In genomic region chr6:34154668-34155447, GRCh38 we compare ENCODE assay signal across 8 cellular contexts. TPM values are rescaled to one million over a fixed set of nuclear protein-coding genes. Genes with fewer than 3 reads are reported as not detected.
A peak's percentile ranks its signal among the peaks of the same experiment; 100 is the strongest.
DNase-seq lines count a peak whose midpoint lies in the region; ATAC-seq and TF ChIP-seq lines count a peak whose summit lies in the region.

No MANE protein-coding gene starts in this region.

- POLR2A ChIA-PET in CD8-positive, alpha-beta memory T cell (lab: Charles Lee) = interaction anchor here (0.6 kb wide), 1 partner anchor 381 kb away, joined by 4 read pairs; no protein-coding TSS in a partner anchor

- peak; percentile 37 to 70 (median 49) for DNase-seq in CD8-positive, alpha-beta memory T cell
- DNase-seq in HL-60 (ENCODE audit: low read depth in 1 of 2, low spot score in 1 of 2) (peak; percentile 18 to 43), left ventricle myocardium superior (peak; percentile 76), gastrocnemius medialis (no peak)
- DNase-seq in activated naive CD8-positive, alpha-beta T cell treated with anti-CD3 and anti-CD28 coated beads for 36 hours = peak; percentile 76

- peaks cover 36 to 44% of the 10 kb centered on the region in 2 donors for H3K27me3 Mint-ChIP-seq in CD8-positive, alpha-beta memory T cell
- H3K27me3 Mint-ChIP-seq in activated naive CD8-positive, alpha-beta T cell treated with anti-CD3 and anti-CD28 coated beads for 36 hours = peaks cover 48% of the 10 kb centered on the region

- H3K27ac Mint-ChIP-seq in CD8-positive, alpha-beta memory T cell = no peak overlapping the region
- H3K27ac Mint-ChIP-seq in activated naive CD8-positive, alpha-beta T cell treated with anti-CD3 and anti-CD28 coated beads for 36 hours = no peak overlapping the region

- peaks cover 2 to 7% (median 6%) of the 10 kb centered on the region in 3 donors for H3K4me1 Mint-ChIP-seq in CD8-positive, alpha-beta memory T cell
- H3K4me1 Mint-ChIP-seq in activated naive CD8-positive, alpha-beta T cell treated with anti-CD3 and anti-CD28 coated beads for 36 hours = peaks cover 2% of the 10 kb centered on the region

- intact Hi-C loops in left ventricle myocardium superior (cut with micrococcal nuclease) (loop anchor here (10.0 kb wide), 1 partner anchor 380 kb away; no protein-coding TSS in a partner anchor), gastrocnemius medialis (cut with DNase I; ENCODE audit: low total_unique reads) (loop anchor here (1.0 to 10.0 kb wide), 3 partner anchors 100 to 570 kb away; partner anchors contain the start of gene BAK1)

- H3K27me3 ChIP-seq in CD8-positive, alpha-beta memory T cell (ENCODE audit: insufficient read depth, low read length, poor library complexity, severe bottlenecking) = peaks cover 29% of the 10 kb centered on the region
- peaks cover 26% of the 10 kb centered on the region for H3K27me3 ChIP-seq in HL-60 (ENCODE audit: insufficient read depth, poor library complexity, severe bottlenecking)
- peaks cover 14 to 28% (median 20%) of the 10 kb centered on the region in 3 donors for H3K27me3 ChIP-seq in gastrocnemius medialis

- ATAC-seq in SK-N-SH treated with all-trans-retinoic acid at 6 μM for 48 hours = peak; percentile 90
- ATAC-seq in left ventricle myocardium superior = peak; percentile 82
- ATAC-seq in gastrocnemius medialis = peak in 1 of 2 donors; percentile 64
- no peak for ATAC-seq in GM21447 (IDR thresholded peaks at IDR 0.05; ENCODE audit: unreplicated experiment)
- no peak for ATAC-seq in HG03196 (IDR thresholded peaks at IDR 0.05; ENCODE audit: unreplicated experiment)

- H3K4me1 ChIP-seq in CD8-positive, alpha-beta memory T cell (ENCODE audit: insufficient read depth, low read length) = peaks cover 7% of the 10 kb centered on the region
- peaks cover 0 to 7% of the 10 kb centered on the region in 2 donors for H3K4me1 ChIP-seq in gastrocnemius medialis

- H3K36me3 Mint-ChIP-seq in CD8-positive, alpha-beta memory T cell = no peaks in the 10 kb centered on the region
- no peaks in the 10 kb centered on the region for H3K36me3 Mint-ChIP-seq in activated naive CD8-positive, alpha-beta T cell treated with anti-CD3 and anti-CD28 coated beads for 36 hours

- CTCF ChIA-PET in CD8-positive, alpha-beta memory T cell (lab: Charles Lee) = interaction anchor here (0.7 to 4.4 kb wide), 17 partner anchors 9 to 574 kb away, joined by 3 to 22 read pairs (median 6); partner anchors contain the start of gene UQCC2

- no peak for TF ChIP-seq POLR2A in gastrocnemius medialis (IDR thresholded peaks at IDR 0.05)

- peak overlapping the region; percentile 39 for H3K4me3 ChIP-seq in CD8-positive, alpha-beta memory T cell (ENCODE audit: low read length)
- no peak overlapping the region for H3K4me3 ChIP-seq in HL-60 (replicated peaks; ENCODE audit: insufficient read depth, low read length)
- H3K4me3 ChIP-seq in gastrocnemius medialis = peak overlapping the region in 2 of 4 donors; percentile 21 to 28

- TF ChIP-seq CTCF in HL-60 (IDR thresholded peaks at IDR 0.05; ENCODE audit: insufficient read depth, low read length) (peak; percentile 86), gastrocnemius medialis (IDR thresholded peaks at IDR 0.05 in 4 of 5, conservative IDR thresholded peaks at IDR 0.05 in 1 of 5) (peak; percentile 86 to 97 (median 90))

- H3K9me3 Mint-ChIP-seq in CD8-positive, alpha-beta memory T cell = peaks cover 0 to 10% (median 6%) of the 10 kb centered on the region in 5 donors
- peaks cover 6% of the 10 kb centered on the region for H3K9me3 Mint-ChIP-seq in activated naive CD8-positive, alpha-beta T cell treated with anti-CD3 and anti-CD28 coated beads for 36 hours

- in situ Hi-C loops in gastrocnemius medialis (cut with MboI; ENCODE audit: low sequenced_read_pairs in 4 of 4) = loop anchor here (5.0 to 25.0 kb wide), 4 partner anchors 98 to 393 kb away; no protein-coding TSS in a partner anchor

- H3K9me3 ChIP-seq in CD8-positive, alpha-beta memory T cell (ENCODE audit: low read length) = no peaks in the 10 kb centered on the region
- H3K9me3 ChIP-seq in gastrocnemius medialis = peaks cover 0 to 7% (median 0%) of the 10 kb centered on the region in 3 donors

- H3K36me3 ChIP-seq in CD8-positive, alpha-beta memory T cell (ENCODE audit: insufficient read depth, low read length) = no peaks in the 10 kb centered on the region
- no peaks in the 10 kb centered on the region for H3K36me3 ChIP-seq in gastrocnemius medialis

- H3K4me3 Mint-ChIP-seq in CD8-positive, alpha-beta memory T cell = peak overlapping the region in 4 of 7 donors; percentile 9 to 59 (median 52)
- H3K4me3 Mint-ChIP-seq in activated naive CD8-positive, alpha-beta T cell treated with anti-CD3 and anti-CD28 coated beads for 36 hours = no peak overlapping the region

- H3K27ac ChIP-seq in CD8-positive, alpha-beta memory T cell (ENCODE audit: low read depth, low read length) = no peak overlapping the region
- H3K27ac ChIP-seq in HL-60 (replicated peaks) (no peak overlapping the region), gastrocnemius medialis (no peak overlapping the region)

TF ChIP-seq in SK-N-SH treated with all-trans-retinoic acid at 6 μM for 48 hours, 23 proteins besides CTCF, POLR2A, EP300 and RAD21:
- TF ChIP-seq BACH2 (CRISPR knock-in tag; IDR thresholded peaks at IDR 0.05; ENCODE audit: borderline replicate concordance) (no peak), ISL1 (CRISPR knock-in tag; IDR thresholded peaks at IDR 0.05) (no peak), GLIS3 (CRISPR knock-in tag; IDR thresholded peaks at IDR 0.05) (no peak), TOX (CRISPR knock-in tag; IDR thresholded peaks at IDR 0.05; ENCODE audit: borderline replicate concordance) (no peak), ZC3H10 (CRISPR knock-in tag; IDR thresholded peaks at IDR 0.05) (no peak), CSRNP3 (CRISPR knock-in tag; IDR thresholded peaks at IDR 0.05) (no peak), CSDC2 (CRISPR knock-in tag; IDR thresholded peaks at IDR 0.05) (no peak), OSR1 (CRISPR knock-in tag; IDR thresholded peaks at IDR 0.05) (no peak), RARB (CRISPR knock-in tag; IDR thresholded peaks at IDR 0.05) (no peak)
TF ChIP-seq in SK-N-SH treated with all-trans-retinoic acid at 6 μM for 48 hours: peak in this region for 0.

RNA-seq across cellular contexts. Expression of gene GRM4, which starts 9.0 kb away (rescaled TPM):
- not detected for total RNA-seq in CD8-positive, alpha-beta memory T cell
- 0.03 TPM for polyA plus RNA-seq in CD8-positive, alpha-beta memory T cell
- under 1 TPM; 0.12 to 0.18 TPM for total RNA-seq in activated naive CD8-positive, alpha-beta T cell treated with anti-CD3 and anti-CD28 coated beads for 36 hours
- total RNA-seq in left ventricle myocardium superior (not detected), gastrocnemius medialis (under 1 TPM in 1 of 4 donors, not detected in 3; 0.03 TPM)

Comparison
In these comparisons a context has a peak if more than half of its experiments do, and no peak if none do; other contexts are left out.
1. DNase-seq: peak in CD8-positive, alpha-beta memory T cell (5 of 5), HL-60 (2 of 2), activated naive CD8-positive, alpha-beta T cell treated with anti-CD3 and anti-CD28 coated beads for 36 hours (single experiment) and left ventricle myocardium superior (single experiment); none in gastrocnemius medialis (0 of 2).
2. ATAC-seq: peak in SK-N-SH treated with all-trans-retinoic acid at 6 μM for 48 hours (single experiment) and left ventricle myocardium superior (single experiment); none in GM21447 (single experiment) and HG03196 (single experiment).